Comparison of ENCODE assay signal across 9 cellular contexts in the genomic region with DNA sequence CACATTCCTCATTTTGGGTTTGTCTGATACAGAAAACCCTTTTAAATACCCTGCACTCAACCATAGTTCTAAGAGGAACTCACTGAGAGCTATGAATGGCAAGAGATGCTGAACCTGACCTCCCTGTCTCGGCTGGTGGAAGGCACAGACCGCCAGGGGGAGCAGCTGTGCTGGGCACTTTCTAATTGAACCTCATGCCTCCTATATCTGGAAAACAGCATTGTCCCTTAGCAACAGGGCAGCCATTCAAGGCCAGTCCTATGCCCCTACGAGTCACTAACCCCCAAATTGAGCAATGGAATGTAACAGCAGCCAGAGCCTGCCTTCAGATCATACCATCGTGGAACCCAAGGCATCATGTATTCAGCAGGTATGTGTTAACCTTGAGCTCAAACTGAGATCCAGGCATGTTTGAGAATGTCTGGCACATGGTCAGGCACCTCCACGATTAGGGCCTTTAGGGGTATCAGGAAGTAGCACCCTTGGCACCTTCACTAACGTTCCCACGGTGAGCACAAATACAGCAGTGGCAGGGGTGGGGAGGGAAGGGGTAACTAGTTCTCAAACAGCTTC. TPM values are rescaled to one million over a fixed set of nuclear protein-coding genes. Genes with fewer than 3 reads are reported as not detected.
DNase-seq lines count a peak whose midpoint lies in the region; ATAC-seq, FAIRE-seq and TF ChIP-seq lines count a peak whose summit lies in the region.
"Had no signal": no experiment of that assay in that cellular context is flagged by ENCODE, and none has a peak within 500 bp of the region (broad histone marks: within the 10 kb centered on the region; RNA-seq: fewer than 3 reads in every experiment).

No MANE protein-coding gene starts in this region.

- H3K27ac ChIP-seq in RWPE2 (ENCODE audit: poor library complexity, severe bottlenecking): no peak overlapping the region

- peaks cover 35% of the 10 kb centered on the region for H3K4me1 Mint-ChIP-seq in CD14-positive monocyte

- ATAC-seq in RWPE2 (ENCODE audit: low read depth): no peak
- peak; percentile 51 for ATAC-seq in Right ventricle myocardium superior (ENCODE audit: poor library complexity)
- no peak for ATAC-seq in HG03196 (IDR thresholded peaks at IDR 0.05; ENCODE audit: unreplicated experiment)

- H3K9me3 Mint-ChIP-seq in CD14-positive monocyte: peaks cover 0 to 3% (median 0%) of the 10 kb centered on the region in 7 donors

- H3K27ac Mint-ChIP-seq in CD14-positive monocyte: peak overlapping the region in 5 of 7 donors; percentile 20 to 80 (median 32)

- intact Hi-C loops in CD14-positive monocyte (cut with micrococcal nuclease): no loop called here
- intact Hi-C loops in Right ventricle myocardium superior (cut with DNase I): loop anchor here (5.0 kb wide), 1 partner anchor 38 kb away; a partner anchor contains a TSS

- H3K27me3 ChIP-seq in RWPE2 (ENCODE audit: insufficient read depth, poor library complexity, severe bottlenecking): no peaks in the 10 kb centered on the region

- peaks cover 3% of the 10 kb centered on the region for H3K4me1 ChIP-seq in RWPE2 (ENCODE audit: insufficient read depth, poor library complexity, severe bottlenecking)

- H3K4me3 ChIP-seq in RWPE2 (ENCODE audit: severe bottlenecking): no peak overlapping the region
- no peak overlapping the region for H3K4me3 ChIP-seq in retinal pigment epithelial cell (ENCODE audit: low read length)

- H3K27me3 Mint-ChIP-seq in CD14-positive monocyte (ENCODE audit: low read depth in 3 of 3): peaks cover 0 to 2% (median 0%) of the 10 kb centered on the region in 3 donors

- no peaks in the 10 kb centered on the region for H3K36me3 ChIP-seq in RWPE2 (ENCODE audit: low read depth)

- no peaks in the 10 kb centered on the region for H3K9me3 ChIP-seq in RWPE2 (ENCODE audit: severe bottlenecking)

- H3K4me3 Mint-ChIP-seq in CD14-positive monocyte: no peak overlapping the region

- no peaks in the 10 kb centered on the region for H3K36me3 Mint-ChIP-seq in CD14-positive monocyte

- TF ChIP-seq CTCF in CD14-positive monocyte (IDR thresholded peaks at IDR 0.05): peak; percentile 77
- peak; percentile 65 for TF ChIP-seq CTCF in RWPE2 (IDR thresholded peaks at IDR 0.05; ENCODE audit: poor library complexity, severe bottlenecking)
- peak; percentile 83 for TF ChIP-seq CTCF in retinal pigment epithelial cell (conservative IDR thresholded peaks at IDR 0.05; ENCODE audit: low read depth, low read length)

- DNase-seq in CD14-positive monocyte (ENCODE audit: low spot score): peak; percentile 70
- peak; percentile 8 for DNase-seq in GM19239 (ENCODE audit: insufficient read length, low spot score)
- peak; percentile 63 for DNase-seq in LHCN-M2 (ENCODE audit: low read depth)
- DNase-seq in RWPE2 (ENCODE audit: low spot score): no peak
- DNase-seq in activated gamma-delta T cell treated with anti-CD3 and anti-CD28 coated beads, Interleukin-2, amount 50 U/mL, for 16 hours (ENCODE audit: low read depth): peak; percentile 38
- peak; percentile 70 for DNase-seq in Right ventricle myocardium superior
- DNase-seq in retinal pigment epithelial cell (ENCODE audit: low read depth): no peak

- FAIRE-seq in GM19239 (lab: Jason Lieb, UNC): peak; percentile 98

RNA-seq across cellular contexts. Expression of a gene that starts 5.1 kb away (rescaled TPM):
- under 1 TPM; 0.16 to 0.23 TPM for polyA plus RNA-seq in CD14-positive monocyte
- total RNA-seq in LHCN-M2 (2014; rRNA removed): 1.6 and 2.1 TPM in 2 replicates
- 2.2 TPM for polyA plus RNA-seq in LHCN-M2 (2012)
- total RNA-seq in Right ventricle myocardium superior: 1.9 TPM

RNA-seq across cellular contexts. Expression of a gene that starts 38.0 kb away (rescaled TPM):
- polyA plus RNA-seq in CD14-positive monocyte: 1 to 10 TPM; 4.1 to 4.2 TPM
- total RNA-seq in LHCN-M2 (2014; rRNA removed) (5.0 and 7.8 TPM in 2 replicates), Right ventricle myocardium superior (1.2 TPM)
- polyA plus RNA-seq in LHCN-M2 (2012): 1.5 TPM

RNA-seq across cellular contexts. Expression of a gene that starts 55.3 kb away (rescaled TPM):
- polyA plus RNA-seq in CD14-positive monocyte: not detected
- not detected in 2 replicates for total RNA-seq in LHCN-M2 (2014; rRNA removed)
- polyA plus RNA-seq in LHCN-M2 (2012): not detected
- total RNA-seq in Right ventricle myocardium superior: not detected
- total RNA-seq: subcutaneous adipose tissue had no signal

Comparison
In these comparisons a context has a peak if more than half of its experiments do, and no peak if none do; other contexts are left out.
1. DNase-seq: peak in CD14-positive monocyte (single experiment), GM19239 (single experiment), LHCN-M2 (single experiment), activated gamma-delta T cell treated with anti-CD3 and anti-CD28 coated beads, Interleukin-2, amount 50 U/mL, for 16 hours (single experiment) and Right ventricle myocardium superior (single experiment); none in RWPE2 (single experiment) and retinal pigment epithelial cell (single experiment).
2. Peak in every context shown above with its lines, with median percentiles within 50 percentile points of each other: CTCF ChIP-seq.